Comparison of ENCODE assay signal across 1 cellular context in genomic region chr6:135183532-135184440, GRCh38.
A peak's percentile ranks its signal among the peaks of the same experiment; 100 is the strongest.
TF ChIP-seq lines count a peak whose summit lies in the region.

No MANE protein-coding gene starts in this region.

TF ChIP-seq in K562, 482 proteins besides CTCF, POLR2A, EP300 and RAD21 (continued from another document and continues in another):
- TF ChIP-seq ZNF277 (CRISPR knock-in tag; IDR thresholded peaks at IDR 0.05; ENCODE audit: borderline replicate concordance) (no peak), PHF21A (IDR thresholded peaks at IDR 0.05; ENCODE audit: borderline replicate concordance, low read depth) (peak; percentile 98), ZNF280B (CRISPR knock-in tag; IDR thresholded peaks at IDR 0.05) (no peak), MXI1 (IDR thresholded peaks at IDR 0.05; ENCODE audit: low read depth, low read length) (no peak), HCFC1 (IDR thresholded peaks at IDR 0.05; ENCODE audit: low read depth, low read length) (no peak), MLLT1 (IDR thresholded peaks at IDR 0.05) (peak in 1 of 2 experiments; percentile 76), DMBX1 (CRISPR knock-in tag; IDR thresholded peaks at IDR 0.05; ENCODE audit: borderline replicate concordance) (0 out of 2 replicates have a peak, but pooled peaks have one; percentile 59), PHB2 (IDR thresholded peaks at IDR 0.05; ENCODE audit: low read depth) (no peak), CC2D1A (IDR thresholded peaks at IDR 0.05) (peak; percentile 86), DEAF1 (CRISPR knock-in tag; IDR thresholded peaks at IDR 0.05) (peak; percentile 76), ESRRB (CRISPR knock-in tag; IDR thresholded peaks at IDR 0.05; ENCODE audit: borderline replicate concordance) (no peak), PHF20 (IDR thresholded peaks at IDR 0.05; ENCODE audit: partially characterized antibody) (no peak), CBX8 (IDR thresholded peaks at IDR 0.05; ENCODE audit: borderline replicate concordance, extremely low read depth, low read depth, low read length, poor library complexity, severe bottlenecking) (no peak), ZNF398 (CRISPR knock-in tag; IDR thresholded peaks at IDR 0.05) (no peak), SPI1 (IDR thresholded peaks at IDR 0.05; ENCODE audit: borderline replicate concordance, low read depth, low read length) (peak; percentile 95), CBX5 (IDR thresholded peaks at IDR 0.05; ENCODE audit: borderline replicate concordance, low read depth) (peak; percentile 61; the same call in 1 of the 2 replicates), CXXC5 (CRISPR knock-in tag; IDR thresholded peaks at IDR 0.05) (peak; percentile 56; the same call in 1 of the 2 replicates), PTRF (tag; IDR thresholded peaks at IDR 0.05) (no peak), OTX1 (CRISPR knock-in tag; IDR thresholded peaks at IDR 0.05) (no peak), VEZF1 (CRISPR knock-in tag; IDR thresholded peaks at IDR 0.05) (peak; percentile 21; the same call in 1 of the 2 replicates), RUNX1 (IDR thresholded peaks at IDR 0.05; ENCODE audit: low read depth) (no peak), MCM5 (IDR thresholded peaks at IDR 0.05; ENCODE audit: low read depth) (no peak), HIVEP1 (CRISPR knock-in tag; IDR thresholded peaks at IDR 0.05) (no peak), ATF1 (CRISPR knock-in tag; IDR thresholded peaks at IDR 0.05) (no peak), ATF1 (tag; IDR thresholded peaks at IDR 0.05) (no peak), ETV6 (IDR thresholded peaks at IDR 0.05; ENCODE audit: borderline replicate concordance in 1 of 2, low read depth in 2 of 2, low read length in 1 of 2) (no peak), ETV6 (CRISPR knock-in tag; IDR thresholded peaks at IDR 0.05; ENCODE audit: borderline replicate concordance) (0 out of 2 replicates have a peak, but pooled peaks have one; percentile 30), BCL6 (CRISPR knock-in tag; IDR thresholded peaks at IDR 0.05) (no peak), USF2 (CRISPR knock-in tag; IDR thresholded peaks at IDR 0.05) (no peak), HBP1 (CRISPR knock-in tag; IDR thresholded peaks at IDR 0.05) (no peak), HMBOX1 (IDR thresholded peaks at IDR 0.05) (peak; percentile 98), ARID3B (CRISPR knock-in tag; IDR thresholded peaks at IDR 0.05; ENCODE audit: borderline replicate concordance) (no peak), BRF1 (IDR thresholded peaks at IDR 0.05; ENCODE audit: borderline replicate concordance, extremely low read depth, insufficient read length) (no peak), MNT (conservative IDR thresholded peaks at IDR 0.05) (0 out of 4 replicates have a peak, but pooled peaks of 1 of the 2 experiments have one; percentile 34), MITF (IDR thresholded peaks at IDR 0.05) (no peak), FOXJ2 (tag; IDR thresholded peaks at IDR 0.05) (no peak), BDP1 (IDR thresholded peaks at IDR 0.05; ENCODE audit: insufficient read depth, insufficient read length) (no peak), BRD4 (IDR thresholded peaks at IDR 0.05) (no peak), NBN (IDR thresholded peaks at IDR 0.05; ENCODE audit: low read depth) (peak; percentile 71; the same call in 1 of the 2 replicates), ARNT (IDR thresholded peaks at IDR 0.05) (peak; percentile 63 to 85; a peak in 3 of 4 replicates), EGR1 (conservative IDR thresholded peaks at IDR 0.05) (no peak)
